ENCODE assay signal across 24 cellular contexts in genomic region chr14:22059201-22059600, GRCh38.
"Had no signal": no experiment of that assay in that cellular context is flagged by ENCODE, and none has a peak within 500 bp of the region (broad histone marks: within the 10 kb centered on the region; RNA-seq: fewer than 3 reads in every experiment).

No MANE protein-coding gene starts in this region.

- H3K27ac Mint-ChIP-seq: activated B cell treated with CpG ODN at 0.5 μM for 24 hours; activated naive CD8-positive, alpha-beta T cell treated with anti-CD3 and anti-CD28 coated beads, Interleukin-2, amount 50 U/mL, for 24 hours had no signal

- H3K27me3 Mint-ChIP-seq: activated naive CD8-positive, alpha-beta T cell treated with anti-CD3 and anti-CD28 coated beads, Interleukin-2, amount 50 U/mL, for 24 hours; central memory CD8-positive, alpha-beta T cell; T-cell had no signal

- DNase-seq: activated B cell treated with CpG ODN at 0.5 μM for 24 hours; activated CD4-positive, alpha-beta T cell treated with anti-CD3 and anti-CD28 coated beads for 1 hour; activated CD4-positive, alpha-beta T cell treated with anti-CD3 and anti-CD28 coated beads, Interleukin-2, amount 50 U/mL, for 1 hour; activated effector memory CD4-positive, alpha-beta T cell treated with Interleukin-2 at 50 U/mL for 16 hours; activated naive CD4-positive, alpha-beta T cell; activated naive CD8-positive, alpha-beta T cell treated with anti-CD3 and anti-CD28 coated beads, Interleukin-2, amount 50 U/mL, for 24 hours; amniotic stem cell; body of pancreas; cortex of kidney; NCI-H1092; NCI-H1417; NCI-H1694; NCI-H2081; NCI-H510A treated with DMSO at 0.1 percent for 48 hours; NCI-H69; NK-92 treated with Interleukin-12 subunit alpha and Interleukin-12 subunit beta, amount 100 ng/mL, for 24 hours; OCI-M1; RPMI8226; T-cell; T-helper 2 cell; T1000 had no signal

- H3K4me1 Mint-ChIP-seq: activated B cell treated with CpG ODN at 0.5 μM for 24 hours; central memory CD8-positive, alpha-beta T cell had no signal

- H3K4me3 Mint-ChIP-seq: activated B cell treated with CpG ODN at 0.5 μM for 24 hours; activated naive CD8-positive, alpha-beta T cell treated with anti-CD3 and anti-CD28 coated beads, Interleukin-2, amount 50 U/mL, for 24 hours; central memory CD8-positive, alpha-beta T cell; T-cell had no signal

- H3K36me3 Mint-ChIP-seq: T-cell had no signal

- ATAC-seq: activated naive CD8-positive, alpha-beta T cell treated with anti-CD3 and anti-CD28 coated beads, Interleukin-2, amount 50 U/mL, for 24 hours; body of pancreas; Panc1; Right ventricle myocardium inferior had no signal

- H3K9me3 Mint-ChIP-seq: activated naive CD8-positive, alpha-beta T cell treated with anti-CD3 and anti-CD28 coated beads, Interleukin-2, amount 50 U/mL, for 24 hours; central memory CD8-positive, alpha-beta T cell had no signal
